In the genomic region with DNA sequence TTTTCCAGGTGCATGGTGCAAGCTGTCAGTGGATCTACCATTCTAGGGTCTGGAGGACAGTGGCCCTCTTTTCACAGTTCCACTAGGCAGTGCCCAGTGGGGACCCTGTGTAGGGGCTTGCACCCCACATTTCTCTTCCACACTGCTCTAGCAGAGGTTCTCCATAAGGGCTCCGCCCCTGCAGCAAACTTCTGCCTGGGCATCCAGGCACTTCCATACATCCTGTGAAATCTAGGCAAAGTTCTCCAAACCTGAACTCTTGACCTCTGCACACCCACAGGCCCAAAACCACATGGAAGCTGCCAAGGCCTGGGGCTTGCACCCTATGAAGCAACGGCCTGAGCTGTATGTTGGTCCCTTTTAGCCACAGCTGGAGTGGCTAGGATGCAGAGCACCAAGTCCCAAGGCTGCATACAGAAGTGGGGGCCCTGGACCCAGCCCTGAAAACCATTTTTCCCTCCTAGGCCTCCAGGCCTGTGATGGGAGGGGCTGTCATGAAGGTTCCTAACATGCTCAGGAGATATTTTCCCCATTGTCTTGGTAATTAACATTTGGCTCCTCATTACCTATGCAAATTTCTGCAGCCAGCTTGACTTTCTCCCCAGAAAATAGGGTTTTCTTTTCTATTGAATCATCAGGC, we compare ENCODE assay signal across 35 cellular contexts.
"Had no signal": no experiment of that assay in that cellular context is flagged by ENCODE, and none has a peak within 500 bp of the region (broad histone marks: within the 10 kb centered on the region; RNA-seq: fewer than 3 reads in every experiment).

No MANE protein-coding gene starts in this region.

- H3K4me3 Mint-ChIP-seq: activated B cell treated with CpG ODN at 0.5 μM for 24 hours; activated CD8-positive, alpha-beta T cell treated with anti-CD3 and anti-CD28 coated beads for 36 hours; activated naive CD8-positive, alpha-beta T cell; activated T-cell treated with anti-CD3 and anti-CD28 coated beads, Interleukin-2, amount 50 U/mL, for 4 hours; activated T-helper 17 cell treated with anti-CD3 and anti-CD28 coated beads, Interleukin-2, amount 50 U/mL, for 72 hours; effector memory CD8-positive, alpha-beta T cell; T-helper 17 cell; T-helper 2 cell treated with Interferon-gamma antibody and Interleukin-4, amounts not matched to agents 5 μg/mL and 100 μg/mL, for 36 hours had no signal

- DNase-seq: activated B cell treated with CpG ODN at 0.5 μM for 24 hours; activated CD4-positive, alpha-beta T cell treated with anti-CD3 and anti-CD28 coated beads for 48 hours; activated CD4-positive, alpha-beta T cell treated with anti-CD3 and anti-CD28 coated beads, Interleukin-2, amount 50 U/mL, for 1 hour; activated CD4-positive, alpha-beta T cell treated with anti-CD3 and anti-CD28 coated beads, Interleukin-2, amount 50 U/mL, for 48 hours; activated CD8-positive, alpha-beta memory T cell treated with anti-CD3 and anti-CD28 coated beads for 24 hours; activated CD8-positive, alpha-beta T cell treated with anti-CD3 and anti-CD28 coated beads for 36 hours; activated effector memory CD4-positive, alpha-beta T cell treated with Interleukin-2 at 50 U/mL for 16 hours; activated gamma-delta T cell treated with Interleukin-2 at 50 U/mL for 16 hours; activated naive CD4-positive, alpha-beta T cell treated with anti-CD3 and anti-CD28 coated beads, Interleukin-2, amount 50 U/mL, for 16 hours; activated naive CD4-positive, alpha-beta T cell treated with Interleukin-2 at 50 U/mL for 16 hours; activated T-cell treated with anti-CD3 and anti-CD28 coated beads, Interleukin-2, amount 50 U/mL, for 4 hours; amniotic stem cell; aorta; body of pancreas; caudate nucleus; cortex of kidney; dermis blood vessel endothelial cell; effector CD4-positive, alpha-beta T cell; effector memory CD8-positive, alpha-beta T cell; esophagus squamous epithelium; glutamatergic neuron; heart right ventricle; T-helper 1 cell; T-helper 17 cell; T1000; WERI-Rb-1 had no signal

- H3K27me3 Mint-ChIP-seq: activated B cell treated with CpG ODN at 0.5 μM for 24 hours; activated CD8-positive, alpha-beta T cell treated with anti-CD3 and anti-CD28 coated beads for 36 hours; activated naive CD8-positive, alpha-beta T cell; activated T-helper 17 cell treated with anti-CD3 and anti-CD28 coated beads, Interleukin-2, amount 50 U/mL, for 72 hours; effector memory CD8-positive, alpha-beta T cell; T-helper 17 cell had no signal

- FAIRE-seq: colon, endometrium, endothelial cell of umbilical vein, frontal cortex had no signal

- H3K27me3 ChIP-seq: body of pancreas, esophagus squamous epithelium, heart right ventricle had no signal

- H3K36me3 ChIP-seq: heart right ventricle, WERI-Rb-1 had no signal

- H3K4me3 ChIP-seq: body of pancreas, esophagus squamous epithelium, heart right ventricle had no signal

- ATAC-seq: activated CD4-positive, CD25-positive, alpha-beta regulatory T cell treated with anti-CD3 and anti-CD28 coated beads, Interleukin-2, amount 50 U/mL, for 24 hours; activated CD8-positive, alpha-beta T cell treated with anti-CD3 and anti-CD28 coated beads for 36 hours; activated T-cell treated with anti-CD3 and anti-CD28 coated beads, Interleukin-2, amount 50 U/mL, for 4 hours; activated T-helper 17 cell treated with anti-CD3 and anti-CD28 coated beads, Interleukin-2, amount 50 U/mL, for 72 hours; body of pancreas; effector memory CD8-positive, alpha-beta T cell; heart right ventricle; T-helper 17 cell had no signal

- H3K4me1 ChIP-seq: body of pancreas had no signal

- H3K27ac ChIP-seq: body of pancreas, epithelial cell of prostate, heart right ventricle, WERI-Rb-1 had no signal

- H3K4me1 Mint-ChIP-seq: activated B cell treated with CpG ODN at 0.5 μM for 24 hours; activated T-helper 17 cell treated with anti-CD3 and anti-CD28 coated beads, Interleukin-2, amount 50 U/mL, for 72 hours; T-helper 17 cell had no signal

- H3K27ac Mint-ChIP-seq: activated B cell treated with CpG ODN at 0.5 μM for 24 hours; activated CD8-positive, alpha-beta T cell treated with anti-CD3 and anti-CD28 coated beads for 36 hours; activated naive CD8-positive, alpha-beta T cell; effector memory CD8-positive, alpha-beta T cell; T-helper 17 cell; T-helper 2 cell treated with Interferon-gamma antibody and Interleukin-4, amounts not matched to agents 5 μg/mL and 100 μg/mL, for 36 hours had no signal
